ENCODE assay signal across 8 cellular contexts in the genomic region with DNA sequence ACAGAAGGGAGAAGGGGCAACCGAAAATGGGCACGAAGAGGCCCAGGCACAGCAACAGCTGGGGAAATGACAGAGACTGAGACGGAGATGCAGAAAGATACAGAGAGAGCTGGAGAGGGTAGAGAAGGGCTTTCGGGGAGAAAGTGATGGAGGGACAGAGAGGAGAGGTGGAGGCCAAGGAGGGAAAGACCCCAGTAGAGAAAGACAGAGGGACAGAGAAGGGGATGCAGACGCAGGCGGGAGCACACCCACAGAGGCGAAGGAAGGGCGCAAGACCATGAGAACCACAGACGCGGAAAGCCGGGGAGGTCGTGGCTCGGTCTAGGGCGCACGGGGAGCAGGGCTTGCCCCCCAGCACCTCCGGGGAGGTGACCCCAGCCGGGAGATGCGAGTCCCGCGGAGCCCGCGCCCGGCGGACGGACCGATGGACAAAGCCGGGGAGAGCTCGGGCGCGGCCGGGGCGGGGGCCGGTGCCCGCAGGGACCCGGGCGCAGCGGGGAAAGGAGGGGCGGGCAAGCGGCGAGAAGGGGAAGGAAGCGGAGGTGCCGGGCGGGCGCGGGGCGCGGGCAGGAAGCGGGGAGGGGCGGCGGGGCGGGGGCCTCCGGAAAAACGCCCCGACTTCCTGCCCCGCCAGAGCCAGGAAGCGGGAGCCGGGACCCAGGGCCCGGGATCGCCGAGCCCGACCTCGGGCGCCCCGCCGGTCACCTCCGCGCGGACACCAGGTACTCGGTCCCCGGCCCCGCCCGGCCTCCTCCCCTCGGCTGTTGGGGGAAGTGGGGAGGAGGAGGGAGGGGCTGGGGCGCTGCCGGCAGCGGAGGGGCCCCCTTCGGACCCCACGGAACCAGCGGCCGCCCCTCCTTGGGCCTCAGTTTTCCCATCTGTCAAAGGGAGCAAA. TPM values are rescaled to one million over a fixed set of nuclear protein-coding genes. Genes with fewer than 3 reads are reported as not detected.
DNase-seq lines count a peak whose midpoint lies in the region; ATAC-seq and TF ChIP-seq lines count a peak whose summit lies in the region.

A gene with protein sequence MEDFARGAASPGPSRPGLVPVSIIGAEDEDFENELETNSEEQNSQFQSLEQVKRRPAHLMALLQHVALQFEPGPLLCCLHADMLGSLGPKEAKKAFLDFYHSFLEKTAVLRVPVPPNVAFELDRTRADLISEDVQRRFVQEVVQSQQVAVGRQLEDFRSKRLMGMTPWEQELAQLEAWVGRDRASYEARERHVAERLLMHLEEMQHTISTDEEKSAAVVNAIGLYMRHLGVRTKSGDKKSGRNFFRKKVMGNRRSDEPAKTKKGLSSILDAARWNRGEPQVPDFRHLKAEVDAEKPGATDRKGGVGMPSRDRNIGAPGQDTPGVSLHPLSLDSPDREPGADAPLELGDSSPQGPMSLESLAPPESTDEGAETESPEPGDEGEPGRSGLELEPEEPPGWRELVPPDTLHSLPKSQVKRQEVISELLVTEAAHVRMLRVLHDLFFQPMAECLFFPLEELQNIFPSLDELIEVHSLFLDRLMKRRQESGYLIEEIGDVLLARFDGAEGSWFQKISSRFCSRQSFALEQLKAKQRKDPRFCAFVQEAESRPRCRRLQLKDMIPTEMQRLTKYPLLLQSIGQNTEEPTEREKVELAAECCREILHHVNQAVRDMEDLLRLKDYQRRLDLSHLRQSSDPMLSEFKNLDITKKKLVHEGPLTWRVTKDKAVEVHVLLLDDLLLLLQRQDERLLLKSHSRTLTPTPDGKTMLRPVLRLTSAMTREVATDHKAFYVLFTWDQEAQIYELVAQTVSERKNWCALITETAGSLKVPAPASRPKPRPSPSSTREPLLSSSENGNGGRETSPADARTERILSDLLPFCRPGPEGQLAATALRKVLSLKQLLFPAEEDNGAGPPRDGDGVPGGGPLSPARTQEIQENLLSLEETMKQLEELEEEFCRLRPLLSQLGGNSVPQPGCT (plus strand): TSS at position 617 of the 895 bp plus-strand sequence. CDS start 4,899 bp downstream, outside the sequence.

- H3K27ac Mint-ChIP-seq in GM23338 = peak within 1 kb of the TSS; percentile 70; the same call in 1 of the 2 replicates

- intact Hi-C loops in left ventricle myocardium superior (cut with micrococcal nuclease) = no loop called here

- H2AFZ ChIP-seq in GM23338 = peak within 1 kb of the TSS; percentile 90

- H3K4me2 ChIP-seq in GM23338 = peak within 1 kb of the TSS; percentile 95

- no peak within 1 kb of the TSS for H3K27ac ChIP-seq in GM23338 (ENCODE audit: low read depth)
- H3K27ac ChIP-seq in SJCRH30 = no peak within 1 kb of the TSS

- DNase-seq in AG08395 (ENCODE audit: low spot score) = peak; percentile 53
- DNase-seq in GM23338 (ENCODE audit: low spot score) = peak; percentile 62
- DNase-seq in SJCRH30 = peak; percentile 62
- peak; percentile 58 for DNase-seq in adipocyte (ENCODE audit: low read depth)
- peak; percentile 83 for DNase-seq in left ventricle myocardium superior
- DNase-seq in retinal pigment epithelial cell (ENCODE audit: low read depth) = no peak
- DNase-seq in SHP77 treated with DMSO at 0.1 percent for 48 hours (lab: John Stamatoyannopoulos, UW) = no peak
- DNase-seq in dedifferentiated amniotic fluid mesenchymal stem cell (ENCODE audit: extremely low spot score) = no peak

- H3K9me2 ChIP-seq in GM23338 (ENCODE audit: insufficient read depth) = no peaks in the 10 kb centered on the region

- no peaks in the 10 kb centered on the region for H3K36me3 ChIP-seq in GM23338 (ENCODE audit: insufficient read depth)
- H3K36me3 ChIP-seq in SJCRH30 = no peaks in the 10 kb centered on the region
- no peaks in the 10 kb centered on the region for H3K36me3 ChIP-seq in adipocyte (ENCODE audit: control insufficient read depth, insufficient read depth, low read length, severe bottlenecking)

- peaks cover 6% of the 10 kb centered on the region; the same call in 1 of the 2 replicates for H3K79me2 ChIP-seq in GM23338 (replicated peaks; ENCODE audit: insufficient read depth)

- peak within 1 kb of the TSS; percentile 96 for H3K9ac ChIP-seq in adipocyte (ENCODE audit: low read length)

- H3K9me3 ChIP-seq in SJCRH30 (replicated peaks) = no peaks in the 10 kb centered on the region
- no peaks in the 10 kb centered on the region for H3K9me3 ChIP-seq in adipocyte (ENCODE audit: control insufficient read depth, low read length)

- H3K9me3 Mint-ChIP-seq in GM23338 = peaks cover 4% of the 10 kb centered on the region; the same call in 1 of the 3 replicates

- H3K4me1 Mint-ChIP-seq in GM23338 = peaks cover 32% of the 10 kb centered on the region

- no peaks in the 10 kb centered on the region for H4K20me1 ChIP-seq in GM23338 (replicated peaks; ENCODE audit: insufficient read depth)

- TF ChIP-seq CTCF in GM23338 (conservative IDR thresholded peaks at IDR 0.05; ENCODE audit: low read depth in 2 of 2) = no peak
- no peak for TF ChIP-seq CTCF in retinal pigment epithelial cell (conservative IDR thresholded peaks at IDR 0.05; ENCODE audit: low read depth, low read length)

- peak within 1 kb of the TSS; percentile 93 for H3K4me3 ChIP-seq in GM23338
- H3K4me3 ChIP-seq in SJCRH30 = peak within 1 kb of the TSS; percentile 77
- peak within 1 kb of the TSS; percentile 99 for H3K4me3 ChIP-seq in adipocyte (ENCODE audit: low read length)
- H3K4me3 ChIP-seq in retinal pigment epithelial cell (ENCODE audit: low read length) = peak within 1 kb of the TSS; percentile 90

- peaks cover 28% of the 10 kb centered on the region for H3K4me1 ChIP-seq in GM23338 (ENCODE audit: insufficient read depth)
- H3K4me1 ChIP-seq in SJCRH30 = no peaks in the 10 kb centered on the region
- peaks cover 17% of the 10 kb centered on the region for H3K4me1 ChIP-seq in adipocyte (ENCODE audit: control insufficient read depth, insufficient read depth, low read length)

- H3F3A ChIP-seq in GM23338 (replicated peaks; ENCODE audit: low read depth) = peaks cover 31% of the 10 kb centered on the region

- H3K27me3 ChIP-seq in GM23338 (ENCODE audit: insufficient read depth) (peaks cover 29% of the 10 kb centered on the region), SJCRH30 (0 out of 2 replicates have a peak, but pooled peaks cover under 1% of the 10 kb centered on the region), adipocyte (replicated peaks; ENCODE audit: control insufficient read depth, insufficient read depth, low read length) (no peaks in the 10 kb centered on the region)

- H3K36me3 Mint-ChIP-seq in GM23338 (ENCODE audit: low read depth) = no peaks in the 10 kb centered on the region; the same call in 2 of the 3 replicates

- H3K27me3 Mint-ChIP-seq in GM23338 (ENCODE audit: insufficient read depth, low read depth, poor library complexity) = peaks cover 24% of the 10 kb centered on the region

- H3K4me3 Mint-ChIP-seq in GM23338 = peak within 1 kb of the TSS; percentile 89

- ATAC-seq in GM23338 (peak; percentile 11), left ventricle myocardium superior (peak; percentile 60)

TF ChIP-seq in GM23338, 12 proteins besides CTCF, POLR2A, EP300 and RAD21:
- TF ChIP-seq EZH2phosphoT487 (IDR thresholded peaks at IDR 0.05; ENCODE audit: unreplicated experiment) (no peak), EZH2 (IDR thresholded peaks at IDR 0.05; ENCODE audit: low read depth, unreplicated experiment) (peak; percentile 50), ZNF331 (CRISPR knock-in tag; IDR thresholded peaks at IDR 0.05; ENCODE audit: low read depth) (no peak)

RNA-seq across cellular contexts. Expression of the gene that starts here (rescaled TPM):
- total RNA-seq in GM23338 (2014; rRNA removed; shearing (Covaris generic)) = 36.8 and 44.7 TPM in 2 replicates
- polyA plus RNA-seq in GM23338 (2016; fragmentation: Nextera tagmentation; extraction: Ambion mirVana) = 41.3 and 50.8 TPM in 2 replicates
- 52.4 and 53.8 TPM in 2 replicates for total RNA-seq in SJCRH30 (2014; rRNA removed; shearing (Covaris generic))
- 26.9 TPM for total RNA-seq in left ventricle myocardium superior

Comparison
In these comparisons a context has a peak if more than half of its experiments do, and no peak if none do; other contexts are left out.
1. DNase-seq: peak in AG08395 (single experiment), GM23338 (single experiment), SJCRH30 (2 of 2), adipocyte (single experiment) and left ventricle myocardium superior (single experiment); none in retinal pigment epithelial cell (single experiment), SHP77 treated with DMSO at 0.1 percent for 48 hours (single experiment) and dedifferentiated amniotic fluid mesenchymal stem cell (single experiment).
2. Peak in every context shown above with its lines, with median percentiles within 50 percentile points of each other: H3K4me3 ChIP-seq.